Comparison of ENCODE assay signal across 24 cellular contexts in the genomic region with DNA sequence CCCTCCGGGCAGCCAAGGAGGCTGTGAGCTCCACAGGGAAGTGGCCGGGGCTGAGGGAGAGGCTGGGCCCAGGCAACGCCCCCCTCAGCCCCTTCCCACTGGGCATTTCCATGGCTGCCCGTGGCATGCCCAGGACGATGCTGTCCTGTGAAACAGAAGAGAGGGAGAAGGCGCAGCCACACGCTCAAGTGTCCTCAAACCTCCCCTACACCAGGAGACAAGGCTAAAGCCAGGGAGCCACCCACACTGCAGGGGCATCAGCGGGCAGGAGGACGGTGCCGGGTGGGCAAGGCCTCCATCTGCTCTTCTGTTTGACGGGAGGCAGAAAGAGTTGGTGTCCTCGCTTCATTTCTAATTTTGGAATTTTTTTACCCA. TPM values are rescaled to one million over a fixed set of nuclear protein-coding genes. Genes with fewer than 3 reads are reported as not detected.
DNase-seq lines count a peak whose midpoint lies in the region; ATAC-seq and TF ChIP-seq lines count a peak whose summit lies in the region.
"Had no signal": no experiment of that assay in that cellular context is flagged by ENCODE, and none has a peak within 500 bp of the region (broad histone marks: within the 10 kb centered on the region; RNA-seq: fewer than 3 reads in every experiment).

No MANE protein-coding gene starts in this region.

- peaks cover 1% of the 10 kb centered on the region for H3K27me3 Mint-ChIP-seq in activated CD4-positive, alpha-beta memory T cell treated with anti-CD3 and anti-CD28 coated beads, Interleukin-2, amount 10 ng/mL, durations not matched to agents 7 days and 5 days
- H3K27me3 Mint-ChIP-seq in activated CD4-positive, alpha-beta T cell treated with anti-CD3 and anti-CD28 coated beads, Interleukin-2, amount 10 ng/mL, durations not matched to agents 7 days and 5 days = no peaks in the 10 kb centered on the region
- H3K27me3 Mint-ChIP-seq: CD4-positive, alpha-beta memory T cell had no signal

- 87% methylated on average over 12 of the region's 12 CpGs for WGBS in smooth muscle cell (ENCODE audit: low lambda C conversion rate)

- H3K27ac ChIP-seq in WERI-Rb-1 (no peak overlapping the region), smooth muscle cell (ENCODE audit: low read depth) (no peak overlapping the region)
- H3K27ac ChIP-seq: GM23248 had no signal

- TF ChIP-seq CTCF in WERI-Rb-1 (IDR thresholded peaks at IDR 0.05; ENCODE audit: low read depth, low read length) = no peak
- TF ChIP-seq CTCF in smooth muscle cell (IDR thresholded peaks at IDR 0.05; ENCODE audit: borderline replicate concordance, insufficient read depth, poor library complexity, severe bottlenecking) = no peak

- no peaks in the 10 kb centered on the region for H3K27me3 ChIP-seq in WERI-Rb-1 (ENCODE audit: insufficient read depth, low read depth, severe bottlenecking)
- H3K27me3 ChIP-seq in smooth muscle cell (ENCODE audit: low read depth) = no peaks in the 10 kb centered on the region

- H3K4me1 Mint-ChIP-seq in activated CD4-positive, alpha-beta memory T cell treated with anti-CD3 and anti-CD28 coated beads, Interleukin-2, amount 10 ng/mL, durations not matched to agents 7 days and 5 days = no peaks in the 10 kb centered on the region
- H3K4me1 Mint-ChIP-seq in activated CD4-positive, alpha-beta T cell treated with anti-CD3 and anti-CD28 coated beads, Interleukin-2, amount 10 ng/mL, durations not matched to agents 7 days and 5 days = no peaks in the 10 kb centered on the region
- H3K4me1 Mint-ChIP-seq: CD4-positive, alpha-beta memory T cell had no signal

- DNase-seq in WERI-Rb-1 (peak; percentile 5), left lobe of liver (ENCODE audit: low spot score) (peak; percentile 33), smooth muscle cell (lab: John Stamatoyannopoulos, UW; ENCODE audit: unreplicated experiment) (no peak), GM19238 (ENCODE audit: insufficient read length, low spot score) (no peak)
- peak; percentile 9 for DNase-seq in activated CD4-positive, alpha-beta memory T cell treated with anti-CD3 and anti-CD28 coated beads, Interleukin-2, amount 10 ng/mL, durations not matched to agents 7 days and 5 days
- peak; percentile 1 for DNase-seq in stimulated activated CD8-positive, alpha-beta memory T cell treated with anti-CD3 and anti-CD28 coated beads, Interleukin-4, amount 100 ng/mL, for 48 hours
- DNase-seq in activated CD4-positive, alpha-beta T cell treated with anti-CD3 and anti-CD28 coated beads, Interleukin-2, amount 10 ng/mL, durations not matched to agents 7 days and 5 days = no peak
- DNase-seq: C1 segment of cervical spinal cord; Caco-2; CD4-positive, alpha-beta memory T cell; GM23248; HFFc6; IMR-90; KG1; MM.1S; NCI-H2029; NCI-H446 treated with DMSO at 0.1 percent for 48 hours; NCI-H526; NCI-H82; NK-92 treated with Interleukin-12 subunit alpha and Interleukin-12 subunit beta, amount 100 ng/mL, for 24 hours; PC-3; SK-N-SH had no signal

- peaks cover 4% of the 10 kb centered on the region for H3K9me3 Mint-ChIP-seq in activated CD4-positive, alpha-beta memory T cell treated with anti-CD3 and anti-CD28 coated beads, Interleukin-2, amount 10 ng/mL, durations not matched to agents 7 days and 5 days
- H3K9me3 Mint-ChIP-seq in activated CD4-positive, alpha-beta T cell treated with anti-CD3 and anti-CD28 coated beads, Interleukin-2, amount 10 ng/mL, durations not matched to agents 7 days and 5 days = peaks cover 2% of the 10 kb centered on the region
- H3K9me3 Mint-ChIP-seq: HFFc6 had no signal

- no peak overlapping the region for H3K4me2 ChIP-seq in smooth muscle cell
- H3K4me2 ChIP-seq: SK-N-SH had no signal

- H3K27ac Mint-ChIP-seq in activated CD4-positive, alpha-beta memory T cell treated with anti-CD3 and anti-CD28 coated beads, Interleukin-2, amount 10 ng/mL, durations not matched to agents 7 days and 5 days = no peak overlapping the region
- no peak overlapping the region for H3K27ac Mint-ChIP-seq in activated CD4-positive, alpha-beta T cell treated with anti-CD3 and anti-CD28 coated beads, Interleukin-2, amount 10 ng/mL, durations not matched to agents 7 days and 5 days
- H3K27ac Mint-ChIP-seq: CD4-positive, alpha-beta memory T cell; HFFc6 had no signal

- CTCF ChIA-PET in activated CD4-positive, alpha-beta memory T cell treated with anti-CD3 and anti-CD28 coated beads, Interleukin-2, amount 10 ng/mL, durations not matched to agents 7 days and 5 days (lab: Charles Lee) = no interaction called here
- CTCF ChIA-PET in activated CD4-positive, alpha-beta T cell treated with anti-CD3 and anti-CD28 coated beads, Interleukin-2, amount 10 ng/mL, durations not matched to agents 7 days and 5 days (lab: Charles Lee) = no interaction called here

- no peak overlapping the region for H3K4me3 ChIP-seq in WERI-Rb-1 (ENCODE audit: low read depth, low read length)
- H3K4me3 ChIP-seq in smooth muscle cell = no peak overlapping the region
- H3K4me3 ChIP-seq: GM23248, HAP-1 had no signal

- POLR2A ChIA-PET in activated CD4-positive, alpha-beta memory T cell treated with anti-CD3 and anti-CD28 coated beads, Interleukin-2, amount 10 ng/mL, durations not matched to agents 7 days and 5 days (lab: Charles Lee) = no interaction called here
- POLR2A ChIA-PET in activated CD4-positive, alpha-beta T cell treated with anti-CD3 and anti-CD28 coated beads, Interleukin-2, amount 10 ng/mL, durations not matched to agents 7 days and 5 days (lab: Charles Lee) = no interaction called here

- H4K20me1 ChIP-seq in smooth muscle cell (ENCODE audit: low read depth) = no peaks in the 10 kb centered on the region

- no peaks in the 10 kb centered on the region for H3K36me3 Mint-ChIP-seq in activated CD4-positive, alpha-beta memory T cell treated with anti-CD3 and anti-CD28 coated beads, Interleukin-2, amount 10 ng/mL, durations not matched to agents 7 days and 5 days (ENCODE audit: low read depth)
- no peaks in the 10 kb centered on the region for H3K36me3 Mint-ChIP-seq in activated CD4-positive, alpha-beta T cell treated with anti-CD3 and anti-CD28 coated beads, Interleukin-2, amount 10 ng/mL, durations not matched to agents 7 days and 5 days (ENCODE audit: low read depth)
- H3K36me3 Mint-ChIP-seq: CD4-positive, alpha-beta memory T cell had no signal

- no peak overlapping the region for H3K4me3 Mint-ChIP-seq in activated CD4-positive, alpha-beta memory T cell treated with anti-CD3 and anti-CD28 coated beads, Interleukin-2, amount 10 ng/mL, durations not matched to agents 7 days and 5 days
- H3K4me3 Mint-ChIP-seq in activated CD4-positive, alpha-beta T cell treated with anti-CD3 and anti-CD28 coated beads, Interleukin-2, amount 10 ng/mL, durations not matched to agents 7 days and 5 days = no peak overlapping the region
- H3K4me3 Mint-ChIP-seq: CD4-positive, alpha-beta memory T cell; HFFc6 had no signal

- H3K9me3 ChIP-seq in WERI-Rb-1 (ENCODE audit: severe bottlenecking) (no peaks in the 10 kb centered on the region), smooth muscle cell (replicated peaks; ENCODE audit: low read depth) (no peaks in the 10 kb centered on the region)
- H3K9me3 ChIP-seq: Caco-2, HAP-1, SK-N-SH had no signal

- H3K4me1 ChIP-seq in smooth muscle cell (ENCODE audit: low read depth) = no peaks in the 10 kb centered on the region
- H3K4me1 ChIP-seq: Caco-2, HAP-1 had no signal

- H3K79me2 ChIP-seq in smooth muscle cell (ENCODE audit: low read depth) = no peaks in the 10 kb centered on the region

- H2AFZ ChIP-seq in smooth muscle cell (ENCODE audit: low read depth) = no peak overlapping the region
- H2AFZ ChIP-seq: GM23248 had no signal

- H3K9ac ChIP-seq in smooth muscle cell (ENCODE audit: low read depth) = no peak overlapping the region
- H3K9ac ChIP-seq: GM23248, SK-N-SH had no signal

- ATAC-seq in left lobe of liver = no peak
- ATAC-seq: PC-3 had no signal

- H3F3A ChIP-seq in smooth muscle cell (ENCODE audit: low read depth) = no peaks in the 10 kb centered on the region

- H3K36me3 ChIP-seq in WERI-Rb-1 (no peaks in the 10 kb centered on the region), smooth muscle cell (ENCODE audit: low read depth) (no peaks in the 10 kb centered on the region)
- H3K36me3 ChIP-seq: HAP-1 had no signal

RNA-seq across cellular contexts. Expression of a gene that starts 14.2 kb away (rescaled TPM):
- not detected for total RNA-seq in activated CD4-positive, alpha-beta memory T cell treated with anti-CD3 and anti-CD28 coated beads, Interleukin-2, amount 10 ng/mL, durations not matched to agents 7 days and 5 days
- total RNA-seq in left lobe of liver (50.2 TPM), smooth muscle cell (not detected in 2 replicates)
- total RNA-seq in activated CD4-positive, alpha-beta T cell treated with anti-CD3 and anti-CD28 coated beads, Interleukin-2, amount 10 ng/mL, durations not matched to agents 7 days and 5 days = under 1 TPM in 1 of 2 experiments, not detected in 1; 0.19 TPM
- polyA plus RNA-seq in smooth muscle cell = not detected in 2 replicates
- total RNA-seq: A673; Caco-2; CD4-positive, alpha-beta memory T cell; GM23248; HFFc6; IMR-90; PC-3 had no signal
- polyA plus RNA-seq: GM23248, IMR-90, SK-N-SH had no signal

RNA-seq across cellular contexts. Expression of a gene that starts 21.6 kb away (rescaled TPM):
- total RNA-seq in activated CD4-positive, alpha-beta memory T cell treated with anti-CD3 and anti-CD28 coated beads, Interleukin-2, amount 10 ng/mL, durations not matched to agents 7 days and 5 days = not detected
- 124 TPM for total RNA-seq in left lobe of liver
- not detected for total RNA-seq in activated CD4-positive, alpha-beta T cell treated with anti-CD3 and anti-CD28 coated beads, Interleukin-2, amount 10 ng/mL, durations not matched to agents 7 days and 5 days
- total RNA-seq in smooth muscle cell = 17.1 and 19.4 TPM in 2 replicates
- 28.2 and 43.7 TPM in 2 replicates for polyA plus RNA-seq in smooth muscle cell
- total RNA-seq: A673; CD4-positive, alpha-beta memory T cell; PC-3 had no signal
- polyA plus RNA-seq: CD4-positive, alpha-beta memory T cell had no signal

RNA-seq across cellular contexts. Expression of a gene that starts 38.7 kb away (rescaled TPM):
- not detected for total RNA-seq in activated CD4-positive, alpha-beta memory T cell treated with anti-CD3 and anti-CD28 coated beads, Interleukin-2, amount 10 ng/mL, durations not matched to agents 7 days and 5 days
- 99.6 TPM for total RNA-seq in left lobe of liver
- not detected for total RNA-seq in activated CD4-positive, alpha-beta T cell treated with anti-CD3 and anti-CD28 coated beads, Interleukin-2, amount 10 ng/mL, durations not matched to agents 7 days and 5 days
- total RNA-seq in smooth muscle cell = 0.63 and 1.7 TPM in 2 replicates
- 1.7 TPM in 2 replicates for polyA plus RNA-seq in smooth muscle cell
- total RNA-seq: A673; CD4-positive, alpha-beta memory T cell; GM23248; HFFc6; PC-3 had no signal
- polyA plus RNA-seq: CD4-positive, alpha-beta memory T cell; GM23248; SK-N-SH had no signal

Comparison
In these comparisons a context has a peak if more than half of its experiments do, and no peak if none do; other contexts are left out.
1. DNase-seq: peak in WERI-Rb-1 (single experiment), activated CD4-positive, alpha-beta memory T cell treated with anti-CD3 and anti-CD28 coated beads, Interleukin-2, amount 10 ng/mL, durations not matched to agents 7 days and 5 days (single experiment), left lobe of liver (single experiment) and stimulated activated CD8-positive, alpha-beta memory T cell treated with anti-CD3 and anti-CD28 coated beads, Interleukin-4, amount 100 ng/mL, for 48 hours (single experiment); none in activated CD4-positive, alpha-beta T cell treated with anti-CD3 and anti-CD28 coated beads, Interleukin-2, amount 10 ng/mL, durations not matched to agents 7 days and 5 days (single experiment), smooth muscle cell (single experiment) and GM19238 (single experiment).
2. RNA of a gene that starts 14.2 kb away (total RNA-seq): 50.2 TPM in left lobe of liver (single experiment); 0.19 TPM in activated CD4-positive, alpha-beta T cell treated with anti-CD3 and anti-CD28 coated beads, Interleukin-2, amount 10 ng/mL, durations not matched to agents 7 days and 5 days, not detected in activated CD4-positive, alpha-beta memory T cell treated with anti-CD3 and anti-CD28 coated beads, Interleukin-2, amount 10 ng/mL, durations not matched to agents 7 days and 5 days and not detected in smooth muscle cell; every median in the first group is over 10 times any median in the second.
3. RNA of a gene that starts 21.6 kb away (total RNA-seq): 124 TPM in left lobe of liver (single experiment) and 17.1 to 19.4 TPM in smooth muscle cell; not detected in activated CD4-positive, alpha-beta memory T cell treated with anti-CD3 and anti-CD28 coated beads, Interleukin-2, amount 10 ng/mL, durations not matched to agents 7 days and 5 days and not detected in activated CD4-positive, alpha-beta T cell treated with anti-CD3 and anti-CD28 coated beads, Interleukin-2, amount 10 ng/mL, durations not matched to agents 7 days and 5 days; every median in the first group is over 10 times any median in the second.
4. RNA of a gene that starts 38.7 kb away (total RNA-seq): 99.6 TPM in left lobe of liver (single experiment); 0.63 to 1.7 TPM in smooth muscle cell, not detected in activated CD4-positive, alpha-beta memory T cell treated with anti-CD3 and anti-CD28 coated beads, Interleukin-2, amount 10 ng/mL, durations not matched to agents 7 days and 5 days and not detected in activated CD4-positive, alpha-beta T cell treated with anti-CD3 and anti-CD28 coated beads, Interleukin-2, amount 10 ng/mL, durations not matched to agents 7 days and 5 days; every median in the first group is over 10 times any median in the second.